Comparison of ENCODE assay signal across 24 cellular contexts in genomic region chr1:100582943-100583342, GRCh38. TPM values are rescaled to one million over a fixed set of nuclear protein-coding genes. Genes with fewer than 3 reads are reported as not detected.
DNase-seq lines count a peak whose midpoint lies in the region; ATAC-seq and TF ChIP-seq lines count a peak whose summit lies in the region.
"Had no signal": no experiment of that assay in that cellular context is flagged by ENCODE, and none has a peak within 500 bp of the region (broad histone marks: within the 10 kb centered on the region; RNA-seq: fewer than 3 reads in every experiment).

No MANE protein-coding gene starts in this region.

- DNase-seq in HuH-7 (ENCODE audit: low spot score) = peak; percentile 6
- no peak for DNase-seq in heart left ventricle
- peak in 1 of 3 donors; percentile 52 for DNase-seq in right lobe of liver
- DNase-seq in smooth muscle cell of the brain vasculature (ENCODE audit: low read depth, low spot score) = peak; percentile 35
- no peak for DNase-seq in HAP-1 (ENCODE audit: low spot score in 2 of 2)
- DNase-seq in H7 = no peak
- DNase-seq: CD4-positive, CD25-positive, alpha-beta regulatory T cell; EL; GF-D8; H9; IMR-90; NCI-H1105 treated with DMSO at 0.1 percent for 48 hours; NCI-H2029 treated with DMSO at 0.1 percent for 48 hours; NCI-H510A treated with DMSO at 0.1 percent for 48 hours; NCI-H748 treated with DMSO at 0.1 percent for 48 hours; PC-9; RPMI8226; SIG-M5; SK-N-SH had no signal

- peak overlapping the region in 1 of 12 donors; percentile 1 for H3K27ac ChIP-seq in heart left ventricle
- H3K27ac ChIP-seq in right lobe of liver = peak overlapping the region in 2 of 3 donors; percentile 71 to 77
- H3K27ac ChIP-seq: HL-60, KMS-11, PC-9 had no signal

- H3K4me3 ChIP-seq in heart left ventricle = no peak overlapping the region
- no peak overlapping the region for H3K4me3 ChIP-seq in right lobe of liver
- H3K4me3 ChIP-seq in HAP-1 = no peak overlapping the region
- H3K4me3 ChIP-seq in H7 (ENCODE audit: insufficient read depth, low read depth, low read length) = no peak overlapping the region
- H3K4me3 ChIP-seq: PC-9 had no signal

- H3K27me3 ChIP-seq in heart left ventricle (no peaks in the 10 kb centered on the region), right lobe of liver (no peaks in the 10 kb centered on the region), HAP-1 (ENCODE audit: low read depth) (no peaks in the 10 kb centered on the region), H7 (ENCODE audit: control insufficient read depth, insufficient read depth, low read length) (no peaks in the 10 kb centered on the region)

- H3K9me3 ChIP-seq in heart left ventricle = peaks cover 0 to under 1% (median 0%) of the 10 kb centered on the region in 12 donors
- H3K9me3 ChIP-seq in right lobe of liver = no peaks in the 10 kb centered on the region
- H3K9me3 ChIP-seq in HAP-1 = no peaks in the 10 kb centered on the region
- H3K9me3 ChIP-seq: SK-N-SH had no signal

- H3K36me3 ChIP-seq in heart left ventricle (no peaks in the 10 kb centered on the region), right lobe of liver (no peaks in the 10 kb centered on the region), HAP-1 (replicated peaks) (no peaks in the 10 kb centered on the region), H7 (replicated peaks; ENCODE audit: control insufficient read depth, insufficient read depth, low read length) (no peaks in the 10 kb centered on the region)

- intact Hi-C loops in heart left ventricle (cut with DNase I) = loop anchor here in 2 of 10 donors (5.0 to 10.0 kb wide), 2 partner anchors 51 to 62 kb away; no protein-coding TSS in a partner anchor
- intact Hi-C loops in right lobe of liver (cut with DNase I) = no loop called here

- peak; percentile 74 to 85 (median 77) for ATAC-seq in heart left ventricle
- ATAC-seq in right lobe of liver = peak; percentile 86 to 95 (median 92)
- no peak for ATAC-seq in GM19455 (IDR thresholded peaks at IDR 0.05; ENCODE audit: unreplicated experiment)

- WGBS in heart left ventricle, 4 donors = 28 to 44% (median 39%) methylated on average over 2 of the region's 2 CpGs
- WGBS in right lobe of liver (ENCODE audit: insufficient coverage, low coverage, low lambda C conversion rate, missing lambda C conversion rate) = 14% methylated on average over 2 of the region's 2 CpGs

- in situ Hi-C loops in HAP-1 (cut with MboI; ENCODE audit: low sequenced_read_pairs) = no loop called here

- TF ChIP-seq POLR2A in heart left ventricle (IDR thresholded peaks at IDR 0.05) (no peak), right lobe of liver (IDR thresholded peaks at IDR 0.05) (no peak)

- H3K4me1 ChIP-seq in heart left ventricle = peaks cover 0 to 30% (median 10%) of the 10 kb centered on the region in 12 donors
- peaks cover 0 to 36% (median 12%) of the 10 kb centered on the region in 4 donors for H3K4me1 ChIP-seq in right lobe of liver
- H3K4me1 ChIP-seq in HAP-1 = no peaks in the 10 kb centered on the region

- TF ChIP-seq CTCF in heart left ventricle (IDR thresholded peaks at IDR 0.05) (no peak), right lobe of liver (IDR thresholded peaks at IDR 0.05) (no peak)

RNA-seq across cellular contexts. Expression of gene GPR88, which starts 45.0 kb away (rescaled TPM):
- total RNA-seq in heart left ventricle (under 1 TPM in 4 of 9 donors, not detected in 5; 0.08 to 0.27 (median 0.11) TPM), right lobe of liver (10 to 100 TPM in 1 of 6 experiments, 1 to 10 TPM in 5; 1.1 to 20.9 (median 3.3) TPM)
- polyA plus RNA-seq in heart left ventricle = under 1 TPM; 0.01 to 0.15 TPM
- total RNA-seq in H7 (2014; rRNA removed; shearing (Covaris generic)) = not detected in 2 replicates
- total RNA-seq: CD4-positive, CD25-positive, alpha-beta regulatory T cell; H9; HT-29; IMR-90; PC-9 had no signal
- polyA plus RNA-seq: BJ; CD4-positive, CD25-positive, alpha-beta regulatory T cell had no signal

Comparison
In these comparisons a context has a peak if more than half of its experiments do, and no peak if none do; other contexts are left out.
1. DNase-seq: peak in HuH-7 (single experiment) and smooth muscle cell of the brain vasculature (single experiment); none in heart left ventricle (0 of 5), HAP-1 (0 of 2) and H7 (single experiment).